12 cellular contexts compared by ENCODE assay signal in genomic region chr5:127306647-127307046, GRCh38. TPM values are rescaled to one million over a fixed set of nuclear protein-coding genes. Genes with fewer than 3 reads are reported as not detected.
"Had no signal": no experiment of that assay in that cellular context is flagged by ENCODE, and none has a peak within 500 bp of the region (broad histone marks: within the 10 kb centered on the region; RNA-seq: fewer than 3 reads in every experiment).

No MANE protein-coding gene starts in this region.

- H3K4me3 ChIP-seq: ascending aorta, lung, ovary, tibial artery had no signal

- H3K36me3 ChIP-seq: ascending aorta, ovary, tibial artery had no signal

- H3K4me1 ChIP-seq: ascending aorta, tibial artery had no signal

- ATAC-seq: stimulated activated memory B cell treated with anti-CD40 and anti-IgM and Interleukin-4, amounts not matched to agents 10 μg/mL and 1 μg/mL and 100 μg/mL, for 72 hours had no signal

- H3K27me3 ChIP-seq: ascending aorta, ovary, tibial artery had no signal

- H3K27ac ChIP-seq: ascending aorta, epithelial cell of prostate, ovary, tibial artery had no signal

- DNase-seq: activated CD4-positive, alpha-beta T cell treated with anti-CD3 and anti-CD28 coated beads, Interleukin-2, amount 10 ng/mL, durations not matched to agents 7 days and 5 days; activated CD8-positive, alpha-beta memory T cell treated with anti-CD3 and anti-CD28 coated beads for 24 hours; activated naive CD8-positive, alpha-beta T cell treated with anti-CD3 and anti-CD28 coated beads for 36 hours; foreskin melanocyte; naive B cell; ovary; stimulated activated CD4-positive, alpha-beta T cell treated with anti-CD3 and anti-CD28 coated beads, Interleukin-2, amount 100 ng/mL, for 48 hours; tibial artery had no signal

- H3K9me3 ChIP-seq: ascending aorta, ovary, tibial artery had no signal

RNA-seq across cellular contexts. Expression of gene MEGF10, which starts 16.1 kb away (rescaled TPM):
- total RNA-seq: activated CD4-positive, alpha-beta T cell treated with anti-CD3 and anti-CD28 coated beads, Interleukin-2, amount 10 ng/mL, durations not matched to agents 7 days and 5 days; activated naive CD8-positive, alpha-beta T cell treated with anti-CD3 and anti-CD28 coated beads for 36 hours had no signal
